ENCODE assay signal across 8 cellular contexts in genomic region chr19:11924886-11925583, GRCh38. TPM values are rescaled to one million over a fixed set of nuclear protein-coding genes. Genes with fewer than 3 reads are reported as not detected.
A peak's percentile ranks its signal among the peaks of the same experiment; 100 is the strongest.
DNase-seq lines count a peak whose midpoint lies in the region; ATAC-seq and TF ChIP-seq lines count a peak whose summit lies in the region.

TSS of gene ZNF700 (plus strand) at chr19:11925107. CDS start at chr19:11925211, 104 bp downstream.

- intact Hi-C loops in T-helper 2 cell treated with Interferon-gamma antibody and Interleukin-4, amounts not matched to agents 100 ng/mL and 5 ng/mL, for 36 hours (cut with micrococcal nuclease), result loop anchor here (1.0 to 10.0 kb wide), 7 partner anchors 40 to 742 kb away; partner anchors contain the start of genes MAN2B1, WDR83, ZNF20 and ZNF491
- intact Hi-C loops in psoas muscle (cut with DNase I), result loop anchor here (2.0 to 10.0 kb wide), 4 partner anchors 40 to 220 kb away; partner anchors contain the start of genes ZNF20 (in 2 of the 2), ZNF491 (in 1 of the 2) and ZNF763 (in 1 of the 2)

- peak within 1 kb of the TSS; percentile 83 to 94 for H3K4me3 ChIP-seq in right atrium auricular region
- peak within 1 kb of the TSS; percentile 99 for H3K4me3 ChIP-seq in psoas muscle
- H3K4me3 ChIP-seq in urinary bladder (ENCODE audit: low read depth, low read length), result peak within 1 kb of the TSS; percentile 88

- H3K4me1 ChIP-seq in right atrium auricular region (peaks cover 3 to 21% of the 10 kb centered on the region in 2 donors), psoas muscle (peaks cover 5% of the 10 kb centered on the region), urinary bladder (ENCODE audit: insufficient read depth) (no peaks in the 10 kb centered on the region)

- peak within 1 kb of the TSS; percentile 87 to 92 for H3K27ac ChIP-seq in right atrium auricular region
- peak within 1 kb of the TSS; percentile 95 for H3K27ac ChIP-seq in psoas muscle
- H3K27ac ChIP-seq in urinary bladder (ENCODE audit: low read depth), result peak within 1 kb of the TSS; percentile 87

- H3K36me3 ChIP-seq in right atrium auricular region (no peaks in the 10 kb centered on the region), psoas muscle (ENCODE audit: insufficient read depth in 1 of 2, low read depth in 1 of 2) (peaks cover 0 to 3% of the 10 kb centered on the region in 2 donors), urinary bladder (ENCODE audit: insufficient read depth) (no peaks in the 10 kb centered on the region)

- WGBS in psoas muscle, 3 donors, result 0 to 1% (median 1%) methylated on average over 50 of the region's 50 CpGs
- under 1% methylated on average over 50 of the region's 50 CpGs for WGBS in urinary bladder

- H3K9me3 ChIP-seq in right atrium auricular region (no peaks in the 10 kb centered on the region), psoas muscle (no peaks in the 10 kb centered on the region)

- H3K27me3 ChIP-seq in right atrium auricular region (no peaks in the 10 kb centered on the region), psoas muscle (ENCODE audit: insufficient read depth in 3 of 3, low read length in 2 of 3) (no peaks in the 10 kb centered on the region)

- peak; percentile 95 for TF ChIP-seq POLR2A in GM18505 (IDR thresholded peaks at IDR 0.05; ENCODE audit: borderline replicate concordance, extremely low read depth, insufficient read depth, insufficient read length)

- ATAC-seq in GM18505 (IDR thresholded peaks at IDR 0.05; ENCODE audit: unreplicated experiment) (peak; percentile 84), HG02970 (IDR thresholded peaks at IDR 0.05; ENCODE audit: low FRiP score, unreplicated experiment) (peak; percentile 85), psoas muscle (peak; percentile 99 to 100 (median 99))

- no peak for TF ChIP-seq CTCF in right atrium auricular region (IDR thresholded peaks at IDR 0.05)
- no peak for TF ChIP-seq CTCF in psoas muscle (IDR thresholded peaks at IDR 0.05)

- DNase-seq in NCI-H187 treated with DMSO at 0.1 percent for 48 hours (lab: John Stamatoyannopoulos, UW) (peak; percentile 47), anterior cingulate cortex (lab: John Stamatoyannopoulos, UW) (peak; percentile 40 to 97 (median 89)), right atrium auricular region (ENCODE audit: low spot score) (peak; percentile 95), psoas muscle (peak; percentile 93 to 95)

RNA-seq across cellular contexts. Expression of gene ZNF700, which starts in this region (rescaled TPM):
- total RNA-seq in T-helper 2 cell treated with Interferon-gamma antibody and Interleukin-4, amounts not matched to agents 100 ng/mL and 5 ng/mL, for 36 hours, result 18.9 and 20.1 TPM in 2 replicates
- 1 to 10 TPM; 4.4 to 5.2 TPM for total RNA-seq in right atrium auricular region
- 1 to 10 TPM; 2.6 to 3.3 (median 3.1) TPM for total RNA-seq in psoas muscle
- 1 to 10 TPM; 1.7 to 3.1 (median 3.0) TPM for polyA plus RNA-seq in psoas muscle
- 29.3 TPM for total RNA-seq in urinary bladder
- polyA plus RNA-seq in urinary bladder, result 6.0 TPM

Comparison
In these comparisons a context has a peak if more than half of its experiments do, and no peak if none do; other contexts are left out.
1. Peak in every context shown above with its lines: DNase-seq, ATAC-seq, H3K4me3 ChIP-seq and H3K27ac ChIP-seq.